In the genomic region with DNA sequence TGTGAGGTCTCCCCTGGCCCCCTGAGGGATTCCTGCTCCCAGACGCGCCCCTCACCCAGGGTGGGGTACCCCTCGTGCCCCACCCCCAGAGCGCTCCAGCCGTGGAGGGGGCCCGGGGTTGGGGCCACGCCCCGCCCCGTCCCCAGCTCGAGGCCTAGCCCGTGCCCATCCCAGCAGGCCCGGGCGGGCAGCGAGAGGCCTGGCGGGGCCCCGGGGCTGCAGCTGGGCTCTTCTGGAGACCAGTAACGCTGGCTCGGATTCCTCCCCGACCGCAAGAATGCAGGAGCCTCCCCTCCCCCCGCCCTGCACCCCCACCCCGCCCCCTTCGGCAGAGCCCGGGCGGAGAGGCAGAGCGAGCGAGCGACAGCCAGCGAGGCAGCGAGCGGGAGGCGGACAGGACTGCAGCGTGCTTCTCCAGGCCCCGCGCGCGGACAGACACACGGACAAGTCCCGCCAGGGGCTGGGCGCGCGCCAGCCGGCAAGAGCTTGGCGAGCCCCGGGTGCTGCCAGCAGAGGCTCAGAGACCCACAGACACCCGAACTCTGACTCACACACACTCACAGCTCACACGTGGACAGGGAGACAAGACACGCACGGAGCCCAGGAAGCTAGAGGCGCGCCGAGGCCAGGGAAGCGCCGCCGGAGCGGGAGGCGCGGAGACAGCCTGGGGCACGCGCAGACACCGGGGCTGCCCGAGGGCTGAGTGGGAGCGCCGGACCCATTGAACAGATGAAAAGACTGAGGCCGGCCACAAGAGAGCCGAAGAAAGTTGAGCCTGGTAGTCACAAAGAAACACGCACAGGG, we compare ENCODE assay signal across 1 cellular context.
A peak's percentile ranks its signal among the peaks of the same experiment; 100 is the strongest.
TF ChIP-seq lines count a peak whose summit lies in the region.

No MANE protein-coding gene starts in this region.

TF ChIP-seq in HepG2, 621 proteins besides CTCF, POLR2A, EP300 and RAD21 (continued from another document and continues in another):
- TF ChIP-seq ZNF225 (CRISPR knock-in tag; IDR thresholded peaks at IDR 0.05) (peak; percentile 72; the same call in 1 of the 2 replicates), ZNF615 (CRISPR knock-in tag; IDR thresholded peaks at IDR 0.05; ENCODE audit: borderline replicate concordance) (no peak), POLR2AphosphoS5 (IDR thresholded peaks at IDR 0.05; ENCODE audit: low read depth, low read length) (peak; percentile 37; the same call in 1 of the 2 replicates), TEAD3 (CRISPR knock-in tag; optimal IDR thresholded peaks at IDR 0.05; ENCODE audit: borderline replicate concordance) (peak; percentile 27), CENPT (CRISPR knock-in tag; IDR thresholded peaks at IDR 0.05; ENCODE audit: low read depth) (no peak), IRF2 (CRISPR knock-in tag; IDR thresholded peaks at IDR 0.05) (no peak), MAFF (IDR thresholded peaks at IDR 0.05; ENCODE audit: low read depth, low read length) (no peak), ZNF773 (CRISPR knock-in tag; IDR thresholded peaks at IDR 0.05; ENCODE audit: borderline replicate concordance) (no peak), RCOR2 (CRISPR knock-in tag; IDR thresholded peaks at IDR 0.05) (peak; percentile 70), SP5 (CRISPR knock-in tag; IDR thresholded peaks at IDR 0.05; ENCODE audit: borderline replicate concordance, low read depth) (no peak), ZNF530 (CRISPR knock-in tag; IDR thresholded peaks at IDR 0.05; ENCODE audit: low read depth) (no peak), ZNF484 (CRISPR knock-in tag; IDR thresholded peaks at IDR 0.05; ENCODE audit: borderline replicate concordance, low read depth) (no peak), MXI1 (IDR thresholded peaks at IDR 0.05; ENCODE audit: borderline replicate concordance, low read depth, low read length) (0 out of 3 replicates have a peak, but pooled peaks have one; percentile 19), MATR3 (CRISPR knock-in tag; IDR thresholded peaks at IDR 0.05) (no peak), ZMYM3 (CRISPR knock-in tag; IDR thresholded peaks at IDR 0.05) (peak; percentile 98), POGZ (CRISPR knock-in tag; IDR thresholded peaks at IDR 0.05) (no peak), YEATS4 (CRISPR knock-in tag; IDR thresholded peaks at IDR 0.05; ENCODE audit: borderline replicate concordance) (peak; percentile 24; the same call in 1 of the 2 replicates), AGO2 (optimal IDR thresholded peaks at IDR 0.05; ENCODE audit: low read depth, low read length) (peak; percentile 96), ZBTB42 (CRISPR knock-in tag; IDR thresholded peaks at IDR 0.05) (no peak), PRPF4 (IDR thresholded peaks at IDR 0.05; ENCODE audit: low read depth, low read length, poor library complexity, severe bottlenecking) (peak; percentile 38), FOXA3 (CRISPR knock-in tag; IDR thresholded peaks at IDR 0.05) (0 out of 2 replicates have a peak, but pooled peaks have one; percentile 10), SMARCE1 (IDR thresholded peaks at IDR 0.05; ENCODE audit: borderline replicate concordance) (no peak), GFI1 (CRISPR knock-in tag; IDR thresholded peaks at IDR 0.05; ENCODE audit: borderline replicate concordance) (0 out of 2 replicates have a peak, but pooled peaks have one; percentile 26), HOXA9 (CRISPR knock-in tag; IDR thresholded peaks at IDR 0.05; ENCODE audit: borderline replicate concordance) (peak; percentile 78), PHF8 (CRISPR knock-in tag; IDR thresholded peaks at IDR 0.05) (peak; percentile 37), SALL1 (CRISPR knock-in tag; IDR thresholded peaks at IDR 0.05) (peak; percentile 23; the same call in 1 of the 2 replicates), SMAD1 (CRISPR knock-in tag; IDR thresholded peaks at IDR 0.05; ENCODE audit: borderline replicate concordance, low read depth) (no peak), SALL2 (CRISPR knock-in tag; IDR thresholded peaks at IDR 0.05) (no peak), KDM1A (CRISPR knock-in tag; IDR thresholded peaks at IDR 0.05) (peak; percentile 90), FOXC1 (CRISPR knock-in tag; IDR thresholded peaks at IDR 0.05; ENCODE audit: borderline replicate concordance) (no peak), ZFP36L1 (CRISPR knock-in tag; IDR thresholded peaks at IDR 0.05) (no peak), BRCA1 (CRISPR knock-in tag; IDR thresholded peaks at IDR 0.05) (no peak), NONO (IDR thresholded peaks at IDR 0.05) (no peak), NONO (CRISPR knock-in tag; conservative IDR thresholded peaks at IDR 0.05) (peak; percentile 53), ZNF12 (CRISPR knock-in tag; IDR thresholded peaks at IDR 0.05) (no peak), ZNF607 (CRISPR knock-in tag; IDR thresholded peaks at IDR 0.05; ENCODE audit: borderline replicate concordance) (no peak), NPAS2 (CRISPR knock-in tag; IDR thresholded peaks at IDR 0.05; ENCODE audit: borderline replicate concordance) (no peak), PHF20 (CRISPR knock-in tag; IDR thresholded peaks at IDR 0.05) (no peak), ZNF777 (CRISPR knock-in tag; IDR thresholded peaks at IDR 0.05) (peak; percentile 37; the same call in 1 of the 2 replicates), ZNF629 (CRISPR knock-in tag; conservative IDR thresholded peaks at IDR 0.05) (peak; percentile 99)
- TF ChIP-seq, protein P1, sequence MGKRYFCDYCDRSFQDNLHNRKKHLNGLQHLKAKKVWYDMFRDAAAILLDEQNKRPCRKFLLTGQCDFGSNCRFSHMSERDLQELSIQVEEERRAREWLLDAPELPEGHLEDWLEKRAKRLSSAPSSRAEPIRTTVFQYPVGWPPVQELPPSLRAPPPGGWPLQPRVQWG (CRISPR knock-in tag; IDR thresholded peaks at IDR 0.05; ENCODE audit: borderline replicate concordance, low read depth) = no peak
- TF ChIP-seq, protein P2, sequence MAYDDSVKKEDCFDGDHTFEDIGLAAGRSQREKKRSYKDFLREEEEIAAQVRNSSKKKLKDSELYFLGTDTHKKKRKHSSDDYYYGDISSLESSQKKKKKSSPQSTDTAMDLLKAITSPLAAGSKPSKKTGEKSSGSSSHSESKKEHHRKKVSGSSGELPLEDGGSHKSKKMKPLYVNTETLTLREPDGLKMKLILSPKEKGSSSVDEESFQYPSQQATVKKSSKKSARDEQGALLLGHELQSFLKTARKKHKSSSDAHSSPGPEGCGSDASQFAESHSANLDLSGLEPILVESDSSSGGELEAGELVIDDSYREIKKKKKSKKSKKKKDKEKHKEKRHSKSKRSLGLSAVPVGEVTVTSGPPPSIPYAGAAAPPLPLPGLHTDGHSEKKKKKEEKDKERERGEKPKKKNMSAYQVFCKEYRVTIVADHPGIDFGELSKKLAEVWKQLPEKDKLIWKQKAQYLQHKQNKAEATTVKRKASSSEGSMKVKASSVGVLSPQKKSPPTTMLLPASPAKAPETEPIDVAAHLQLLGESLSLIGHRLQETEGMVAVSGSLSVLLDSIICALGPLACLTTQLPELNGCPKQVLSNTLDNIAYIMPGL (CRISPR knock-in tag; IDR thresholded peaks at IDR 0.05; ENCODE audit: borderline replicate concordance in 1 of 2, low read depth in 1 of 2) = peak in 1 of 2 experiments; percentile 6; a peak in 2 of 4 replicates
- TF ChIP-seq, protein P3, sequence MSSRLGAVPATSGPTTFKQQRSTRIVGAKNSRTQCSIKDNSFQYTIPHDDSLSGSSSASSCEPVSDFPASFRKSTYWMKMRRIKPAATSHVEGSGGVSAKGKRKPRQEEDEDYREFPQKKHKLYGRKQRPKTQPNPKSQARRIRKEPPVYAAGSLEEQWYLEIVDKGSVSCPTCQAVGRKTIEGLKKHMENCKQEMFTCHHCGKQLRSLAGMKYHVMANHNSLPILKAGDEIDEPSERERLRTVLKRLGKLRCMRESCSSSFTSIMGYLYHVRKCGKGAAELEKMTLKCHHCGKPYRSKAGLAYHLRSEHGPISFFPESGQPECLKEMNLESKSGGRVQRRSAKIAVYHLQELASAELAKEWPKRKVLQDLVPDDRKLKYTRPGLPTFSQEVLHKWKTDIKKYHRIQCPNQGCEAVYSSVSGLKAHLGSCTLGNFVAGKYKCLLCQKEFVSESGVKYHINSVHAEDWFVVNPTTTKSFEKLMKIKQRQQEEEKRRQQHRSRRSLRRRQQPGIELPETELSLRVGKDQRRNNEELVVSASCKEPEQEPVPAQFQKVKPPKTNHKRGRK (CRISPR knock-in tag; IDR thresholded peaks at IDR 0.05) = no peak
- TF ChIP-seq, protein P4, sequence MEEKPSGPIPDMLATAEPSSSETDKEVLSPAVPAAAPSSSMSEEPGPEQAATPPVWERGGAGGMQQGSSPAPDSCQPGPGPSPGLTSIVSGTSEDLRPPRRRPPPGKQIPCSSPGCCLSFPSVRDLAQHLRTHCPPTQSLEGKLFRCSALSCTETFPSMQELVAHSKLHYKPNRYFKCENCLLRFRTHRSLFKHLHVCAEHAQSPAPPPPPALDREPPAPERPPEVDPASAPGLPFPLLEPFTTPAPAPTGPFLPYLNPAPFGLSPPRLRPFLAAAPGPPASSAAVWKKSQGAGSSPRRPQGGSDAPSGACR (CRISPR knock-in tag; IDR thresholded peaks at IDR 0.05) = no peak
- TF ChIP-seq, protein P5, sequence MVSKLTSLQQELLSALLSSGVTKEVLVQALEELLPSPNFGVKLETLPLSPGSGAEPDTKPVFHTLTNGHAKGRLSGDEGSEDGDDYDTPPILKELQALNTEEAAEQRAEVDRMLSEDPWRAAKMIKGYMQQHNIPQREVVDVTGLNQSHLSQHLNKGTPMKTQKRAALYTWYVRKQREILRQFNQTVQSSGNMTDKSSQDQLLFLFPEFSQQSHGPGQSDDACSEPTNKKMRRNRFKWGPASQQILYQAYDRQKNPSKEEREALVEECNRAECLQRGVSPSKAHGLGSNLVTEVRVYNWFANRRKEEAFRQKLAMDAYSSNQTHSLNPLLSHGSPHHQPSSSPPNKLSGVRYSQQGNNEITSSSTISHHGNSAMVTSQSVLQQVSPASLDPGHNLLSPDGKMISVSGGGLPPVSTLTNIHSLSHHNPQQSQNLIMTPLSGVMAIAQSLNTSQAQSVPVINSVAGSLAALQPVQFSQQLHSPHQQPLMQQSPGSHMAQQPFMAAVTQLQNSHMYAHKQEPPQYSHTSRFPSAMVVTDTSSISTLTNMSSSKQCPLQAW (CRISPR knock-in tag; IDR thresholded peaks at IDR 0.05) = no peak
- TF ChIP-seq, protein P6, sequence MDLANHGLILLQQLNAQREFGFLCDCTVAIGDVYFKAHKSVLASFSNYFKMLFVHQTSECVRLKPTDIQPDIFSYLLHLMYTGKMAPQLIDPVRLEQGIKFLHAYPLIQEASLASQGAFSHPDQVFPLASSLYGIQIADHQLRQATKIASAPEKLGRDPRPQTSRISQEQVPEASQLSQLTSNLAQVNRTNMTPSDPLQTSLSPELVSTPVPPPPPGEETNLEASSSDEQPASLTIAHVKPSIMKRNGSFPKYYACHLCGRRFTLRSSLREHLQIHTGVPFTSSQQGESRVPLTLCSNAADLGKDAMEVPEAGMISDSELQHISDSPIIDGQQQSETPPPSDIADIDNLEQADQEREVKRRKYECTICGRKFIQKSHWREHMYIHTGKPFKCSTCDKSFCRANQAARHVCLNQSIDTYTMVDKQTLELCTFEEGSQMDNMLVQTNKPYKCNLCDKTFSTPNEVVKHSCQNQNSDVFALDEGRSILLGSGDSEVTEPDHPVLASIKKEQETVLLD (CRISPR knock-in tag; IDR thresholded peaks at IDR 0.05; ENCODE audit: low read depth) = 0 out of 2 replicates have a peak, but pooled peaks have one; percentile 9
- TF ChIP-seq, protein P7, sequence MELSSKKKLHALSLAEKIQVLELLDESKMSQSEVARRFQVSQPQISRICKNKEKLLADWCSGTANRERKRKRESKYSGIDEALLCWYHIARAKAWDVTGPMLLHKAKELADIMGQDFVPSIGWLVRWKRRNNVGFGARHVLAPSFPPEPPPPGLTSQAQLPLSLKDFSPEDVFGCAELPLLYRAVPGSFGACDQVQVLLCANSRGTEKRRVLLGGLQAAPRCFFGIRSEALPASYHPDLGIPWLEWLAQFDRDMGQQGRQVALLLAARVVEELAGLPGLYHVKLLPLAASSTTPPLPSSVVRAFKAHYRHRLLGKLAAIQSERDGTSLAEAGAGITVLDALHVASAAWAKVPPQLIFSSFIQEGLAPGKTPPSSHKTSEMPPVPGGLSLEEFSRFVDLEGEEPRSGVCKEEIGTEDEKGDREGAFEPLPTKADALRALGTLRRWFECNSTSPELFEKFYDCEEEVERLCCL (CRISPR knock-in tag; IDR thresholded peaks at IDR 0.05; ENCODE audit: borderline replicate concordance) = no peak
- TF ChIP-seq, protein P8, sequence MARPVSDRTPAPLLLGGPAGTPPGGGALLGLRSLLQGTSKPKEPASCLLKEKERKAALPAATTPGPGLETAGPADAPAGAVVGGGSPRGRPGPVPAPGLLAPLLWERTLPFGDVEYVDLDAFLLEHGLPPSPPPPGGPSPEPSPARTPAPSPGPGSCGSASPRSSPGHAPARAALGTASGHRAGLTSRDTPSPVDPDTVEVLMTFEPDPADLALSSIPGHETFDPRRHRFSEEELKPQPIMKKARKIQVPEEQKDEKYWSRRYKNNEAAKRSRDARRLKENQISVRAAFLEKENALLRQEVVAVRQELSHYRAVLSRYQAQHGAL (CRISPR knock-in tag; IDR thresholded peaks at IDR 0.05; ENCODE audit: not compliant biosample characterization) = no peak
- TF ChIP-seq, protein P9, sequence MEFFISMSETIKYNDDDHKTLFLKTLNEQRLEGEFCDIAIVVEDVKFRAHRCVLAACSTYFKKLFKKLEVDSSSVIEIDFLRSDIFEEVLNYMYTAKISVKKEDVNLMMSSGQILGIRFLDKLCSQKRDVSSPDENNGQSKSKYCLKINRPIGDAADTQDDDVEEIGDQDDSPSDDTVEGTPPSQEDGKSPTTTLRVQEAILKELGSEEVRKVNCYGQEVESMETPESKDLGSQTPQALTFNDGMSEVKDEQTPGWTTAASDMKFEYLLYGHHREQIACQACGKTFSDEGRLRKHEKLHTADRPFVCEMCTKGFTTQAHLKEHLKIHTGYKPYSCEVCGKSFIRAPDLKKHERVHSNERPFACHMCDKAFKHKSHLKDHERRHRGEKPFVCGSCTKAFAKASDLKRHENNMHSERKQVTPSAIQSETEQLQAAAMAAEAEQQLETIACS (CRISPR knock-in tag; IDR thresholded peaks at IDR 0.05) = no peak; the same call in 1 of the 2 replicates
- TF ChIP-seq, protein P10, sequence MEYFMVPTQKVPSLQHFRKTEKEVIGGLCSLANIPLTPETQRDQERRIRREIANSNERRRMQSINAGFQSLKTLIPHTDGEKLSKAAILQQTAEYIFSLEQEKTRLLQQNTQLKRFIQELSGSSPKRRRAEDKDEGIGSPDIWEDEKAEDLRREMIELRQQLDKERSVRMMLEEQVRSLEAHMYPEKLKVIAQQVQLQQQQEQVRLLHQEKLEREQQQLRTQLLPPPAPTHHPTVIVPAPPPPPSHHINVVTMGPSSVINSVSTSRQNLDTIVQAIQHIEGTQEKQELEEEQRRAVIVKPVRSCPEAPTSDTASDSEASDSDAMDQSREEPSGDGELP (IDR thresholded peaks at IDR 0.05; ENCODE audit: borderline replicate concordance, low read depth) = peak; percentile 69; the same call in 1 of the 2 replicates
- TF ChIP-seq, protein P11, sequence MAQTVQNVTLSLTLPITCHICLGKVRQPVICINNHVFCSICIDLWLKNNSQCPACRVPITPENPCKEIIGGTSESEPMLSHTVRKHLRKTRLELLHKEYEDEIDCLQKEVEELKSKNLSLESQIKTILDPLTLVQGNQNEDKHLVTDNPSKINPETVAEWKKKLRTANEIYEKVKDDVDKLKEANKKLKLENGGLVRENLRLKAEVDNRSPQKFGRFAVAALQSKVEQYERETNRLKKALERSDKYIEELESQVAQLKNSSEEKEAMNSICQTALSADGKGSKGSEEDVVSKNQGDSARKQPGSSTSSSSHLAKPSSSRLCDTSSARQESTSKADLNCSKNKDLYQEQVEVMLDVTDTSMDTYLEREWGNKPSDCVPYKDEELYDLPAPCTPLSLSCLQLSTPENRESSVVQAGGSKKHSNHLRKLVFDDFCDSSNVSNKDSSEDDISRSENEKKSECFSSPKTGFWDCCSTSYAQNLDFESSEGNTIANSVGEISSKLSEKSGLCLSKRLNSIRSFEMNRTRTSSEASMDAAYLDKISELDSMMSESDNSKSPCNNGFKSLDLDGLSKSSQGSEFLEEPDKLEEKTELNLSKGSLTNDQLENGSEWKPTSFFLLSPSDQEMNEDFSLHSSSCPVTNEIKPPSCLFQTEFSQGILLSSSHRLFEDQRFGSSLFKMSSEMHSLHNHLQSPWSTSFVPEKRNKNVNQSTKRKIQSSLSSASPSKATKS (CRISPR knock-in tag; IDR thresholded peaks at IDR 0.05) = no peak
